Comparison of ENCODE assay signal across 7 cellular contexts in the genomic region with DNA sequence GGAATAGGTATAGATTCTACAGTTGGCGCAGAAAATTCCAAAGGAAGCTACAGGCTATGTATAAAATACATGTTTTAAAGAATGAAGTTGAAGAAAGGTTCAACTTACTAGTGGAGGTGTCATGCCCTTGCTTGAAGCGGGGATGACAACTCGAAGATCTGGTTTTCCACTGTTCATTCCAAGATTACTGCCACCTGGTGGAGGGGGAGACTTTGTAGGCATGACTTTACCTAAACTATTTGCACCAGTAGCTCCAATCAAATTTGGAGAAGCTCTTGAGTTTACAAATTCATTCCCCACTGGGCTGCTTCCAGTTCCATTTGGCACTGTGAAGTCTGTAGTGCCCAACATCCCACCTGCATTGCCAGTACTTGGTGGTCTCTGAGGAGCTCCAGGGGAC.
DNase-seq lines count a peak whose midpoint lies in the region; ATAC-seq and TF ChIP-seq lines count a peak whose summit lies in the region.

No MANE protein-coding gene starts in this region.

- 45% methylated on average over 3 of the region's 3 CpGs for WGBS in SK-N-SH (ENCODE audit: low lambda C conversion rate)
- 89 to 92% methylated on average over 3 of the region's 3 CpGs for WGBS in thyroid gland, 2 donors

- H3K4me1 ChIP-seq in SK-N-SH (ENCODE audit: control insufficient read depth in 1 of 2, insufficient read depth in 2 of 2, low read depth in 1 of 2, low read length in 1 of 2), result no peaks in the 10 kb centered on the region
- no peaks in the 10 kb centered on the region for H3K4me1 ChIP-seq in thyroid gland

- H3K9me3 ChIP-seq in SK-N-SH (no peaks in the 10 kb centered on the region), thyroid gland (no peaks in the 10 kb centered on the region)

- peak; percentile 15 for DNase-seq in Daoy (ENCODE audit: low read depth)
- peak; percentile 22 for DNase-seq in HEK293T (ENCODE audit: extremely low spot score)
- no peak for DNase-seq in SK-N-SH
- peak; percentile 64 for DNase-seq in islet precursor cell
- DNase-seq in sciatic nerve (ENCODE audit: low spot score), result no peak
- DNase-seq in NOMO-1 treated with dmso at 0.1 percent for 144 hours (lab: John Stamatoyannopoulos, UW; ENCODE audit: unreplicated experiment), result no peak
- DNase-seq in thyroid gland, result no peak

- TF ChIP-seq RAD21 in SK-N-SH (IDR thresholded peaks at IDR 0.05; ENCODE audit: low read length), result no peak

- POLR2A ChIA-PET in HEK293T (lab: Yijun Ruan, JAX) (no interaction called here), SK-N-SH (lab: Yijun Ruan, JAX) (no interaction called here)

- H3K36me3 ChIP-seq in SK-N-SH (replicated peaks in 1 of 2; ENCODE audit: control insufficient read depth in 1 of 2, insufficient read depth in 2 of 2, low read length in 1 of 2) (no peaks in the 10 kb centered on the region), thyroid gland (no peaks in the 10 kb centered on the region)

- H3K4me2 ChIP-seq in SK-N-SH, result no peak overlapping the region

- H3K27ac ChIP-seq in SK-N-SH (ENCODE audit: low read depth in 2 of 2, low read length in 1 of 2), result no peak overlapping the region
- no peak overlapping the region for H3K27ac ChIP-seq in thyroid gland

- TF ChIP-seq POLR2A in thyroid gland (IDR thresholded peaks at IDR 0.05), result no peak

- no peak for ATAC-seq in sciatic nerve

- H3K27me3 ChIP-seq in SK-N-SH (ENCODE audit: insufficient read depth) (no peaks in the 10 kb centered on the region), thyroid gland (no peaks in the 10 kb centered on the region)

- no peaks in the 10 kb centered on the region for H3K9me2 ChIP-seq in SK-N-SH

- H3K4me3 ChIP-seq in SK-N-SH (ENCODE audit: low read depth in 2 of 2, low read length in 1 of 2), result no peak overlapping the region
- no peak overlapping the region for H3K4me3 ChIP-seq in thyroid gland (replicated peaks in 1 of 3)

- no peak for TF ChIP-seq EP300 in SK-N-SH (IDR thresholded peaks at IDR 0.05; ENCODE audit: borderline replicate concordance in 1 of 2, low read depth in 1 of 2, low read length in 1 of 2)

- no peaks in the 10 kb centered on the region for H3F3A ChIP-seq in SK-N-SH (replicated peaks; ENCODE audit: insufficient read depth)

- H3K9ac ChIP-seq in SK-N-SH, result no peak overlapping the region

- TF ChIP-seq CTCF in SK-N-SH (IDR thresholded peaks at IDR 0.05) (peak; percentile 40), thyroid gland (IDR thresholded peaks at IDR 0.05) (peak in 1 of 6 experiments; percentile 11)

- intact Hi-C loops in sciatic nerve (cut with DNase I) (no loop called here), thyroid gland (cut with DNase I) (no loop called here)

- CTCF ChIA-PET in HEK293T (lab: Yijun Ruan, JAX) (no interaction called here), SK-N-SH (lab: Yijun Ruan, JAX) (interaction anchor here (1.0 kb wide), 1 partner anchor 77 kb away, joined by 4 read pairs; no protein-coding TSS in a partner anchor)

- no peaks in the 10 kb centered on the region for H3K79me2 ChIP-seq in SK-N-SH (ENCODE audit: insufficient read depth)

- no peaks in the 10 kb centered on the region for H4K20me1 ChIP-seq in SK-N-SH (ENCODE audit: insufficient read depth)

- H2AFZ ChIP-seq in SK-N-SH (ENCODE audit: low read depth), result no peak overlapping the region

TF ChIP-seq in HEK293T, 16 proteins besides CTCF, POLR2A, EP300 and RAD21:
- no peak for TF ChIP-seq LEF1 (IDR thresholded peaks at IDR 0.05; ENCODE audit: borderline replicate concordance)
- TF ChIP-seq ARNT (IDR thresholded peaks at IDR 0.05), result no peak
- TF ChIP-seq, protein P1, sequence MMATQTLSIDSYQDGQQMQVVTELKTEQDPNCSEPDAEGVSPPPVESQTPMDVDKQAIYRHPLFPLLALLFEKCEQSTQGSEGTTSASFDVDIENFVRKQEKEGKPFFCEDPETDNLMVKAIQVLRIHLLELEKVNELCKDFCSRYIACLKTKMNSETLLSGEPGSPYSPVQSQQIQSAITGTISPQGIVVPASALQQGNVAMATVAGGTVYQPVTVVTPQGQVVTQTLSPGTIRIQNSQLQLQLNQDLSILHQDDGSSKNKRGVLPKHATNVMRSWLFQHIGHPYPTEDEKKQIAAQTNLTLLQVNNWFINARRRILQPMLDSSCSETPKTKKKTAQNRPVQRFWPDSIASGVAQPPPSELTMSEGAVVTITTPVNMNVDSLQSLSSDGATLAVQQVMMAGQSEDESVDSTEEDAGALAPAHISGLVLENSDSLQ (IDR thresholded peaks at IDR 0.05), result no peak
- no peak for TF ChIP-seq TARDBP (IDR thresholded peaks at IDR 0.05)
- TF ChIP-seq SUZ12 (IDR thresholded peaks at IDR 0.05), result no peak
- no peak for TF ChIP-seq FOXK2 (IDR thresholded peaks at IDR 0.05)
- TF ChIP-seq ELF4 (IDR thresholded peaks at IDR 0.05), result no peak
- TF ChIP-seq ZNF384 (IDR thresholded peaks at IDR 0.05), result no peak
- no peak for TF ChIP-seq L3MBTL2 (conservative IDR thresholded peaks at IDR 0.05)
- TF ChIP-seq NFRKB (IDR thresholded peaks at IDR 0.05), result no peak
- TF ChIP-seq SP1 (IDR thresholded peaks at IDR 0.05), result no peak
- no peak for TF ChIP-seq BHLHE40 (IDR thresholded peaks at IDR 0.05; ENCODE audit: borderline replicate concordance)

TF ChIP-seq in SK-N-SH, 30 proteins besides CTCF, POLR2A, EP300 and RAD21:
- TF ChIP-seq TCF12 (IDR thresholded peaks at IDR 0.05) (no peak), FOSL2 (IDR thresholded peaks at IDR 0.05; ENCODE audit: borderline replicate concordance, low read depth) (no peak), YY1 (IDR thresholded peaks at IDR 0.05; ENCODE audit: low read depth) (no peak), MXI1 (IDR thresholded peaks at IDR 0.05; ENCODE audit: low read depth, low read length) (no peak), RXRA (IDR thresholded peaks at IDR 0.05; ENCODE audit: borderline replicate concordance, low read depth) (no peak), POLR2AphosphoS5 (IDR thresholded peaks at IDR 0.05; ENCODE audit: low read depth, low read length) (no peak), RFX5 (IDR thresholded peaks at IDR 0.05; ENCODE audit: low read length) (no peak), RCOR1 (IDR thresholded peaks at IDR 0.05; ENCODE audit: low read length) (no peak), NRF1 (IDR thresholded peaks at IDR 0.05; ENCODE audit: low read depth, low read length) (no peak)
- TF ChIP-seq, protein P2, sequence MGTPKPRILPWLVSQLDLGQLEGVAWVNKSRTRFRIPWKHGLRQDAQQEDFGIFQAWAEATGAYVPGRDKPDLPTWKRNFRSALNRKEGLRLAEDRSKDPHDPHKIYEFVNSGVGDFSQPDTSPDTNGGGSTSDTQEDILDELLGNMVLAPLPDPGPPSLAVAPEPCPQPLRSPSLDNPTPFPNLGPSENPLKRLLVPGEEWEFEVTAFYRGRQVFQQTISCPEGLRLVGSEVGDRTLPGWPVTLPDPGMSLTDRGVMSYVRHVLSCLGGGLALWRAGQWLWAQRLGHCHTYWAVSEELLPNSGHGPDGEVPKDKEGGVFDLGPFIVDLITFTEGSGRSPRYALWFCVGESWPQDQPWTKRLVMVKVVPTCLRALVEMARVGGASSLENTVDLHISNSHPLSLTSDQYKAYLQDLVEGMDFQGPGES (IDR thresholded peaks at IDR 0.05; ENCODE audit: low read depth, low read length), result no peak
- TF ChIP-seq, protein P3, sequence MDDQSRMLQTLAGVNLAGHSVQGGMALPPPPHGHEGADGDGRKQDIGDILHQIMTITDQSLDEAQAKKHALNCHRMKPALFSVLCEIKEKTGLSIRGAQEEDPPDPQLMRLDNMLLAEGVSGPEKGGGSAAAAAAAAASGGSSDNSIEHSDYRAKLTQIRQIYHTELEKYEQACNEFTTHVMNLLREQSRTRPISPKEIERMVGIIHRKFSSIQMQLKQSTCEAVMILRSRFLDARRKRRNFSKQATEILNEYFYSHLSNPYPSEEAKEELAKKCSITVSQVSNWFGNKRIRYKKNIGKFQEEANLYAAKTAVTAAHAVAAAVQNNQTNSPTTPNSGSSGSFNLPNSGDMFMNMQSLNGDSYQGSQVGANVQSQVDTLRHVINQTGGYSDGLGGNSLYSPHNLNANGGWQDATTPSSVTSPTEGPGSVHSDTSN (IDR thresholded peaks at IDR 0.05), result no peak
TF ChIP-seq in SK-N-SH: peak in this region for 0.

Comparison
In these comparisons a context has a peak if more than half of its experiments do, and no peak if none do; other contexts are left out.
1. DNase-seq: peak in Daoy (single experiment), HEK293T (single experiment) and islet precursor cell (single experiment); none in SK-N-SH (single experiment), sciatic nerve (single experiment), NOMO-1 treated with dmso at 0.1 percent for 144 hours (single experiment) and thyroid gland (0 of 2).